Comparison of ENCODE assay signal across 8 cellular contexts in the genomic region with DNA sequence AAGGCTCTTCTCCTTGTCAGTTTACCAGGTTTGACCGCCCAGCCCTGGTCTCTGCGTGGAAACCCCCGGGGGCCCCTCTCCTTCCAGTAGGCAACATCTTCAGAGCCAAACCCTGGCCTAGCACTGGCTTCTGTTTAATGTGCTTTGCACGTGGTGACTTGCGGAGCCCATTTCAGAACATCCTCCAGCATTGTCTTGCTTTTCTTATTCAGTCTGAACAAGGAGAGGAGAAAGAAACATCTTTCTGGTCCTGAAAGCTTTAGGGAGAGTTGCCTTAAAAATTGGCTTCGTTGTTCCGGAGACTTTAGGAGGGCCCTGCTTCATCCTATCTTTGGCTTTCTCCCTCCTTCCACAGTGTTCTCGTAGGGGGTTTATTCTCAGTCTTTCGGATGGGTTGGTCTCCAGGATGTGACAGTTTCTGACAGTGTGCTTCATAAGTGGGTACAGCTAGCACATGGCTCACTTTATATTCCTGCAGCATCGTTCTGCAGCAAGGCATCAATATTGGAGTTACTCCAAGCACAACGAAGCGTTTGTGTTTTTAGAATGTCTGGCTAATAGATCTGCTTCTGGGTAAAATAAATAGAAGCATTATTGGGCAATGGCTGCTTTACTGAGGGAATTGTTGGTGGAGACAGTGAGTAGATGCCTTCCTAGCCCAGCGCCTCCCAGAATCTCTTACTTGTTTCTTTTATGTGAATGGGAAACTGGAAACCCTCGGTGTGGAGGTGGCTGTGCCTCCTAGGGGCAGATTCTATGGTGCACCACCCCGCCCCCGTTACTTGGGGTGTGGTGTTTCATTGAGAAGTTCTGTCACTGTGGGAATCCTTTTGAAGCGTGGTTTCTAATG. TPM values are rescaled to one million over a fixed set of nuclear protein-coding genes. Genes with fewer than 3 reads are reported as not detected.
A peak's percentile ranks its signal among the peaks of the same experiment; 100 is the strongest.
DNase-seq lines count a peak whose midpoint lies in the region; ATAC-seq lines count a peak whose summit lies in the region.

No MANE protein-coding gene starts in this region.

- peak overlapping the region; percentile 73 for H3K9ac ChIP-seq in mucosa of stomach (ENCODE audit: low read length)

- H3K27ac Mint-ChIP-seq in T-helper 1 cell treated with Interleukin-12 subunit alpha and Interleukin-12 subunit beta and Interleukin-4 antibody, amounts not matched to agents 30 μg/mL and 1 μg/mL, for 36 hours, result no peak overlapping the region

- H3K27me3 ChIP-seq in ectodermal cell (ENCODE audit: control insufficient read depth, insufficient read depth, low read length, poor library complexity, severe bottlenecking), result peaks cover 17% of the 10 kb centered on the region
- H3K27me3 ChIP-seq in mucosa of stomach (ENCODE audit: control insufficient read depth, insufficient read depth, low read length), result peaks cover 8% of the 10 kb centered on the region

- peaks cover 9% of the 10 kb centered on the region for H3K4me1 Mint-ChIP-seq in T-helper 1 cell treated with Interleukin-12 subunit alpha and Interleukin-12 subunit beta and Interleukin-4 antibody, amounts not matched to agents 30 μg/mL and 1 μg/mL, for 36 hours (ENCODE audit: low read depth)

- H3K9me3 ChIP-seq in ectodermal cell (ENCODE audit: control insufficient read depth, low read length), result no peaks in the 10 kb centered on the region
- H3K9me3 ChIP-seq in mucosa of stomach (ENCODE audit: control insufficient read depth, low read length), result no peaks in the 10 kb centered on the region

- H3K36me3 Mint-ChIP-seq in T-helper 1 cell treated with Interleukin-12 subunit alpha and Interleukin-12 subunit beta and Interleukin-4 antibody, amounts not matched to agents 30 μg/mL and 1 μg/mL, for 36 hours (ENCODE audit: low read depth), result no peaks in the 10 kb centered on the region

- DNase-seq in T-helper 1 cell, result no peak
- peak; percentile 18 for DNase-seq in NCI-H510A (lab: John Stamatoyannopoulos, UW)
- no peak for DNase-seq in NCI-H2029 treated with DMSO at 0.1 percent for 48 hours (lab: John Stamatoyannopoulos, UW)
- no peak for DNase-seq in stimulated activated CD4-positive, alpha-beta T cell treated with anti-CD3 and anti-CD28 coated beads, Interleukin-4, amount 100 ng/mL, for 4 hours

- WGBS in ectodermal cell, 2 experiments, result 16 to 22% methylated on average over 15 to 16 of the region's 17 CpGs

- H3K4me3 Mint-ChIP-seq in T-helper 1 cell treated with Interleukin-12 subunit alpha and Interleukin-12 subunit beta and Interleukin-4 antibody, amounts not matched to agents 30 μg/mL and 1 μg/mL, for 36 hours, result peak overlapping the region; percentile 60

- peaks cover 74% of the 10 kb centered on the region for H3K27me3 Mint-ChIP-seq in T-helper 1 cell treated with Interleukin-12 subunit alpha and Interleukin-12 subunit beta and Interleukin-4 antibody, amounts not matched to agents 30 μg/mL and 1 μg/mL, for 36 hours (ENCODE audit: low read depth)

- H3K4me1 ChIP-seq in ectodermal cell (ENCODE audit: control insufficient read depth, insufficient read depth, low read length) (peaks cover 28% of the 10 kb centered on the region), mucosa of stomach (ENCODE audit: control insufficient read depth, insufficient read depth, low read length) (peaks cover 19% of the 10 kb centered on the region)

- H3K36me3 ChIP-seq in ectodermal cell (ENCODE audit: control insufficient read depth, insufficient read depth, low read length) (no peaks in the 10 kb centered on the region), mucosa of stomach (ENCODE audit: control insufficient read depth, insufficient read depth, low read length) (no peaks in the 10 kb centered on the region)

- H3K4me3 ChIP-seq in ectodermal cell (ENCODE audit: insufficient read depth, low read depth, low read length), result peak overlapping the region; percentile 79
- H3K4me3 ChIP-seq in mucosa of stomach (ENCODE audit: low read length), result peak overlapping the region; percentile 18

- no peaks in the 10 kb centered on the region for H3K9me3 Mint-ChIP-seq in T-helper 1 cell treated with Interleukin-12 subunit alpha and Interleukin-12 subunit beta and Interleukin-4 antibody, amounts not matched to agents 30 μg/mL and 1 μg/mL, for 36 hours

- ATAC-seq in HG03196 (IDR thresholded peaks at IDR 0.05; ENCODE audit: unreplicated experiment), result no peak

- no peak overlapping the region for H3K27ac ChIP-seq in ectodermal cell (ENCODE audit: insufficient read depth, low read depth, low read length, poor library complexity, severe bottlenecking)

RNA-seq across cellular contexts. Expression of a gene that starts 1.8 kb away (rescaled TPM):
- 127 TPM for polyA plus RNA-seq in ectodermal cell (2013, experiment 1 of 4)
- 141 TPM for polyA plus RNA-seq in ectodermal cell (2013, experiment 2 of 4)
- polyA plus RNA-seq in ectodermal cell (2013, experiment 3 of 4), result 100.0 TPM
- polyA plus RNA-seq in ectodermal cell (2013, experiment 4 of 4), result 86.1 TPM

RNA-seq across cellular contexts. Expression of a gene that starts 32.3 kb away (rescaled TPM):
- polyA plus RNA-seq in ectodermal cell (2013, experiment 1 of 4), result not detected
- not detected for polyA plus RNA-seq in ectodermal cell (2013, experiment 2 of 4)
- not detected for polyA plus RNA-seq in ectodermal cell (2013, experiment 3 of 4)
- polyA plus RNA-seq in ectodermal cell (2013, experiment 4 of 4), result not detected
